ENCODE assay signal across 2 cellular contexts in the genomic region with DNA sequence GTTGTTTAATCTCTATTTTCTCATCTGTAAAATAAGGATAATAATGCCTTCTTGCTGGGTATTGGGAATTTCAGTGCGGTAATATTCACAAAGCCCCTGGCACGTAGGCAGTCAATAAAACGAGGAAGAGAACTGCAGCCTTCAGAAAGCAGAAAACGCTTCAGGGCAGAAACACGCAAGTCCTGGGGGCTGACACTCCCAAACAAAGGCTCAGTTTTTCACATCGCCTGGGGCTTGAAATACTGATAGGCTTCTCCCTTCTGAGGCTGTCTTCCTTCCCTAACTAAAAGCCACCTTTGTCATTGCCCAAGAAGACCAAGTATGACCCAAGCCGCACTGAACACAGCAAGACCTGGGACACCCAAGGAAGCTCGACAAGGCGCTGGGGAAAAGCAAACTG.
A peak's percentile ranks its signal among the peaks of the same experiment; 100 is the strongest.
TF ChIP-seq lines count a peak whose summit lies in the region.

No MANE protein-coding gene starts in this region.

TF ChIP-seq in HEK293, 187 proteins besides CTCF, POLR2A, EP300 and RAD21:
- TF ChIP-seq SCRT2 (tag by site-specific recombination; IDR thresholded peaks at IDR 0.05), result no peak
- TF ChIP-seq ZNF558 (tag by site-specific recombination; IDR thresholded peaks at IDR 0.05), result peak; percentile 72

TF ChIP-seq in H1, 55 proteins besides CTCF, POLR2A, EP300 and RAD21:
- TF ChIP-seq FOSL1 (IDR thresholded peaks at IDR 0.05; ENCODE audit: insufficient read depth, low read depth, low read length) (no peak), KDM1A (IDR thresholded peaks at IDR 0.05; ENCODE audit: borderline replicate concordance, low read length) (no peak), TAF7 (optimal IDR thresholded peaks at IDR 0.05; ENCODE audit: borderline replicate concordance, low read depth, low read length) (no peak), SP4 (IDR thresholded peaks at IDR 0.05; ENCODE audit: low read length) (no peak), NANOG (IDR thresholded peaks at IDR 0.05; ENCODE audit: insufficient read depth, low read depth, low read length, poor library complexity, severe bottlenecking) (no peak), PHF8 (conservative IDR thresholded peaks at IDR 0.05; ENCODE audit: low read depth, low read length) (no peak)
